8 cellular contexts compared by ENCODE assay signal in genomic region chr2:69305712-69306611, GRCh38.
DNase-seq lines count a peak whose midpoint lies in the region; ATAC-seq, FAIRE-seq and TF ChIP-seq lines count a peak whose summit lies in the region.

No MANE protein-coding gene starts in this region.

- H3K4me3 ChIP-seq in BJ (ENCODE audit: low read depth, low read length), result peak overlapping the region; percentile 48
- H3K4me3 ChIP-seq in H1 (ENCODE audit: extremely low read depth in 1 of 4, insufficient read depth in 2 of 4, low read depth in 3 of 4, low read length in 4 of 4), result peak overlapping the region; percentile 26 to 79 (median 74)

- no peaks in the 10 kb centered on the region for H4K20me1 ChIP-seq in H1 (replicated peaks in 1 of 2; ENCODE audit: control insufficient read depth in 1 of 2, insufficient read depth in 2 of 2, low read length in 2 of 2)

- H2BK120ac ChIP-seq in H1 (replicated peaks; ENCODE audit: low read depth, low read length), result no peak overlapping the region

- no peak overlapping the region for H3K9ac ChIP-seq in H1 (replicated peaks in 1 of 4; ENCODE audit: extremely low read depth in 1 of 4, low read depth in 3 of 4, low read length in 3 of 4)

- no peak for TF ChIP-seq RAD21 in H1 (IDR thresholded peaks at IDR 0.05 in 1 of 2, conservative IDR thresholded peaks at IDR 0.05 in 1 of 2; ENCODE audit: low read depth in 2 of 2, low read length in 2 of 2)

- peaks cover 0 to 16% (median 9%) of the 10 kb centered on the region in 4 experiments; a peak in 6 of 7 replicates for H3K4me1 ChIP-seq in H1 (replicated peaks in 1 of 4; ENCODE audit: control insufficient read depth in 3 of 4, insufficient read depth in 4 of 4, low read length in 3 of 4)

- H2AK5ac ChIP-seq in H1 (ENCODE audit: low read depth, low read length), result 0 out of 2 replicates have a peak overlapping the region, but pooled peaks have one; percentile 24

- POLR2A ChIA-PET in BJ (lab: Charles Lee) (interaction anchor here (0.5 kb wide), 1 partner anchor 23 kb away, joined by 3 read pairs; no protein-coding TSS in a partner anchor), H1 (lab: Charles Lee; ENCODE audit: partially characterized antibody) (interaction anchor here (0.7 to 2.1 kb wide), 5 partner anchors 11 to 362 kb away, joined by 3 to 4 read pairs (median 4); no protein-coding TSS in a partner anchor)

- no peak overlapping the region for H3K4ac ChIP-seq in H1 (replicated peaks; ENCODE audit: insufficient read length, low read depth, low read length)

- H2BK12ac ChIP-seq in H1 (ENCODE audit: low read depth, low read length), result 0 out of 2 replicates have a peak overlapping the region, but pooled peaks have one; percentile 39

- peak overlapping the region; percentile 7; the same call in 1 of the 2 replicates for H3K18ac ChIP-seq in H1 (ENCODE audit: extremely low read depth, low read length)

- TF ChIP-seq POLR2A in H1 (IDR thresholded peaks at IDR 0.05; ENCODE audit: control extremely low read depth in 1 of 2, low read depth in 2 of 2, low read length in 2 of 2), result no peak

- no peak overlapping the region for H2BK5ac ChIP-seq in H1 (ENCODE audit: low read depth, low read length)

- H2BK15ac ChIP-seq in H1 (ENCODE audit: low read length), result 0 out of 2 replicates have a peak overlapping the region, but pooled peaks have one; percentile 61

- 0 out of 2 replicates have a peak overlapping the region, but pooled peaks have one; percentile 39 for H4K8ac ChIP-seq in H1 (ENCODE audit: extremely low read depth, insufficient read depth, low read length)

- no peak overlapping the region for H3K56ac ChIP-seq in H1 (replicated peaks; ENCODE audit: insufficient read length, low read depth, low read length)

- 30% methylated on average over 32 of the region's 32 CpGs; no CpG with 5 or more reads in 1 of the 2 experiments for WGBS in H1 (ENCODE audit: extremely low coverage in 1 of 2, insufficient coverage in 1 of 2, insufficient read length in 1 of 2, insufficient replicate concordance in 2 of 2, low coverage in 1 of 2, low lambda C conversion rate in 2 of 2, missing lambda C conversion rate in 1 of 2), 2 experiments

- ATAC-seq in GM19351 (IDR thresholded peaks at IDR 0.05; ENCODE audit: unreplicated experiment) (no peak), HG02798 (IDR thresholded peaks at IDR 0.05; ENCODE audit: poor library complexity, unreplicated experiment) (no peak)

- H2BK20ac ChIP-seq in H1 (ENCODE audit: low read length), result no peak overlapping the region

- peaks cover 5% of the 10 kb centered on the region for H3K9me3 Mint-ChIP-seq in nephron progenitor cell

- peak overlapping the region; percentile 7 to 99 for H3K4me2 ChIP-seq in H1 (ENCODE audit: insufficient read depth in 1 of 2, low read depth in 2 of 2, low read length in 2 of 2)

- no peak for DNase-seq in BJ (ENCODE audit: low read depth)
- DNase-seq in M059J (ENCODE audit: low read depth), result peak; percentile 40
- DNase-seq in H1 (ENCODE audit: low read depth in 1 of 2, low spot score in 2 of 2), result no peak
- peak; percentile 42 for DNase-seq in nephron progenitor cell
- no peak for DNase-seq in C1 segment of cervical spinal cord (lab: John Stamatoyannopoulos, UW)
- no peak for DNase-seq in NCI-H1105 (lab: John Stamatoyannopoulos, UW)

- H3K23ac ChIP-seq in H1 (ENCODE audit: insufficient read length), result no peak overlapping the region

- no peak overlapping the region for H4K91ac ChIP-seq in H1 (replicated peaks; ENCODE audit: insufficient read length, low read length)

- no peak overlapping the region for H3K27ac Mint-ChIP-seq in nephron progenitor cell

- peaks cover 13% of the 10 kb centered on the region; the same call in 1 of the 2 replicates for H3K23me2 ChIP-seq in H1 (ENCODE audit: low read depth, low read length)

- TF ChIP-seq EP300 in H1 (IDR thresholded peaks at IDR 0.05; ENCODE audit: borderline replicate concordance in 1 of 2, low read depth in 2 of 2, low read length in 2 of 2), result no peak

- H3K36me3 ChIP-seq in BJ (ENCODE audit: control insufficient read depth, insufficient read depth, low read length), result no peaks in the 10 kb centered on the region
- H3K36me3 ChIP-seq in H1 (ENCODE audit: control insufficient read depth in 2 of 4, insufficient read depth in 4 of 4, low read length in 3 of 4), result no peaks in the 10 kb centered on the region

- H3K79me1 ChIP-seq in H1 (ENCODE audit: low read depth, low read length), result no peaks in the 10 kb centered on the region

- H3K14ac ChIP-seq in H1 (ENCODE audit: insufficient read length), result no peak overlapping the region

- TF ChIP-seq CTCF in BJ (IDR thresholded peaks at IDR 0.05; ENCODE audit: insufficient read depth, low read depth, low read length) (no peak), H1 (IDR thresholded peaks at IDR 0.05; ENCODE audit: control extremely low read depth in 1 of 3, insufficient read depth in 1 of 3, low read depth in 1 of 3, low read length in 3 of 3) (no peak), nephron progenitor cell (IDR thresholded peaks at IDR 0.05) (no peak)

- CTCF ChIA-PET in BJ (lab: Yijun Ruan, JAX), result interaction anchor here (0.7 to 3.6 kb wide), 30 partner anchors 9 to 377 kb away, joined by 3 to 20 read pairs (median 4); partner anchors contain the start of gene ANTXR1
- CTCF ChIA-PET in H1 (lab: Charles Lee; ENCODE audit: partially characterized antibody), result interaction anchor here (0.7 to 5.6 kb wide), 64 partner anchors 7 to 524 kb away, joined by 3 to 37 read pairs (median 4); partner anchors contain the start of gene NFU1

- no peaks in the 10 kb centered on the region for H3K79me2 ChIP-seq in H1 (ENCODE audit: control insufficient read depth in 1 of 2, insufficient read depth in 2 of 2, low read length in 2 of 2)

- H3K9me3 ChIP-seq in H1 (ENCODE audit: insufficient read depth in 2 of 2, low read depth in 1 of 2, low read length in 1 of 2), result no peaks in the 10 kb centered on the region

- H2AFZ ChIP-seq in H1 (ENCODE audit: low read length), result peak overlapping the region; percentile 20; the same call in 1 of the 2 replicates

- peaks cover 51% of the 10 kb centered on the region for H3K27me3 Mint-ChIP-seq in nephron progenitor cell (ENCODE audit: low read depth, poor library complexity)

- peak overlapping the region; percentile 77 for H3K4me3 Mint-ChIP-seq in nephron progenitor cell

- no peaks in the 10 kb centered on the region for H3K36me3 Mint-ChIP-seq in nephron progenitor cell (ENCODE audit: low read depth)

- H3K27me3 ChIP-seq in BJ (ENCODE audit: control insufficient read depth, insufficient read depth, low read length) (no peaks in the 10 kb centered on the region), H1 (replicated peaks in 1 of 4; ENCODE audit: control insufficient read depth in 3 of 4, extremely low read depth in 1 of 4, insufficient read depth in 3 of 4, low read length in 3 of 4) (peaks cover 0 to 22% (median 13%) of the 10 kb centered on the region in 4 experiments; a peak in 6 of 7 replicates)

- H4K5ac ChIP-seq in H1 (ENCODE audit: insufficient read length, low read depth, low read length), result no peak overlapping the region

- H3K4me1 Mint-ChIP-seq in nephron progenitor cell, result peaks cover 28% of the 10 kb centered on the region

- H3K27ac ChIP-seq in H1 (ENCODE audit: low read depth, low read length), result no peak overlapping the region

- FAIRE-seq in H1 (lab: Jason Lieb, UNC), result no peak

TF ChIP-seq in H1, 55 proteins besides CTCF, POLR2A, EP300 and RAD21:
- peak in 1 of 2 experiments; percentile 13; a peak in 1 of 4 replicates for TF ChIP-seq HDAC2 (IDR thresholded peaks at IDR 0.05; ENCODE audit: borderline replicate concordance in 1 of 2, low read depth in 2 of 2, low read length in 2 of 2)
- TF ChIP-seq NRF1 (IDR thresholded peaks at IDR 0.05; ENCODE audit: low read depth, low read length), result no peak

Comparison
In these comparisons a context has a peak if more than half of its experiments do, and no peak if none do; other contexts are left out.
1. DNase-seq: peak in M059J (single experiment) and nephron progenitor cell (single experiment); none in BJ (single experiment), H1 (0 of 2), C1 segment of cervical spinal cord (0 of 14) and NCI-H1105 (single experiment).